15 cellular contexts compared by ENCODE assay signal in genomic region chr5:156715287-156715686, GRCh38.
"Had no signal": no experiment of that assay in that cellular context is flagged by ENCODE, and none has a peak within 500 bp of the region (broad histone marks: within the 10 kb centered on the region; RNA-seq: fewer than 3 reads in every experiment).

No MANE protein-coding gene starts in this region.

- ATAC-seq: esophagus mucosa; naive thymus-derived CD8-positive, alpha-beta T cell; right lobe of liver; stimulated activated effector memory CD8-positive, alpha-beta T cell treated with anti-CD3 and anti-CD28 coated beads, Interleukin-12 subunit alpha, Interleukin-12 subunit beta, amount 100 ng/mL, for 72 hours; upper lobe of right lung had no signal

- H3K27me3 Mint-ChIP-seq: dendritic cell treated with granulocyte-macrophage colony-stimulating factor and Interleukin-4, amounts not matched to agents 40 ng/mL and 50 ng/mL, for 4 days had no signal

- H3K9me3 Mint-ChIP-seq: dendritic cell treated with granulocyte-macrophage colony-stimulating factor and Interleukin-4, amounts not matched to agents 40 ng/mL and 50 ng/mL, for 4 days; memory B cell; naive thymus-derived CD8-positive, alpha-beta T cell; stimulated activated effector memory CD8-positive, alpha-beta T cell treated with anti-CD3 and anti-CD28 coated beads, Interleukin-12 subunit alpha, Interleukin-12 subunit beta, amount 100 ng/mL, for 72 hours had no signal

- DNase-seq: activated CD4-positive, alpha-beta T cell treated with anti-CD3 and anti-CD28 coated beads, Interleukin-2, amount 50 U/mL, for 4 hours; effector CD8-positive, alpha-beta T cell; naive thymus-derived CD8-positive, alpha-beta T cell; ovary; right lobe of liver; stimulated activated CD4-positive, alpha-beta T cell treated with anti-CD3 and anti-CD28 coated beads, Interleukin-4, amount 100 ng/mL, for 1 hour; stomach; T-helper 2 cell; upper lobe of right lung had no signal

- H3K4me1 Mint-ChIP-seq: memory B cell; stimulated activated effector memory CD8-positive, alpha-beta T cell treated with anti-CD3 and anti-CD28 coated beads, Interleukin-12 subunit alpha, Interleukin-12 subunit beta, amount 100 ng/mL, for 72 hours had no signal

- H3K36me3 Mint-ChIP-seq: activated naive CD8-positive, alpha-beta T cell; memory B cell; naive thymus-derived CD8-positive, alpha-beta T cell; stimulated activated effector memory CD8-positive, alpha-beta T cell treated with anti-CD3 and anti-CD28 coated beads, Interleukin-12 subunit alpha, Interleukin-12 subunit beta, amount 100 ng/mL, for 72 hours had no signal

- H3K4me3 Mint-ChIP-seq: activated naive CD8-positive, alpha-beta T cell; activated T-helper 1 cell treated with anti-CD3 and anti-CD28 coated beads, Interleukin-12 subunit alpha, Interleukin-12 subunit beta, Interleukin-2, Interleukin-4 antibody, amounts not matched to agents 30 ng/mL and 10 ng/mL and 1 ng/mL, durations not matched to agents 14 hours and 24 hours and 36 hours; dendritic cell treated with granulocyte-macrophage colony-stimulating factor and Interleukin-4, amounts not matched to agents 40 ng/mL and 50 ng/mL, for 4 days; memory B cell; naive thymus-derived CD8-positive, alpha-beta T cell; stimulated activated effector memory CD8-positive, alpha-beta T cell treated with anti-CD3 and anti-CD28 coated beads, Interleukin-12 subunit alpha, Interleukin-12 subunit beta, amount 100 ng/mL, for 72 hours had no signal
